ENCODE assay signal across 29 cellular contexts in the genomic region with DNA sequence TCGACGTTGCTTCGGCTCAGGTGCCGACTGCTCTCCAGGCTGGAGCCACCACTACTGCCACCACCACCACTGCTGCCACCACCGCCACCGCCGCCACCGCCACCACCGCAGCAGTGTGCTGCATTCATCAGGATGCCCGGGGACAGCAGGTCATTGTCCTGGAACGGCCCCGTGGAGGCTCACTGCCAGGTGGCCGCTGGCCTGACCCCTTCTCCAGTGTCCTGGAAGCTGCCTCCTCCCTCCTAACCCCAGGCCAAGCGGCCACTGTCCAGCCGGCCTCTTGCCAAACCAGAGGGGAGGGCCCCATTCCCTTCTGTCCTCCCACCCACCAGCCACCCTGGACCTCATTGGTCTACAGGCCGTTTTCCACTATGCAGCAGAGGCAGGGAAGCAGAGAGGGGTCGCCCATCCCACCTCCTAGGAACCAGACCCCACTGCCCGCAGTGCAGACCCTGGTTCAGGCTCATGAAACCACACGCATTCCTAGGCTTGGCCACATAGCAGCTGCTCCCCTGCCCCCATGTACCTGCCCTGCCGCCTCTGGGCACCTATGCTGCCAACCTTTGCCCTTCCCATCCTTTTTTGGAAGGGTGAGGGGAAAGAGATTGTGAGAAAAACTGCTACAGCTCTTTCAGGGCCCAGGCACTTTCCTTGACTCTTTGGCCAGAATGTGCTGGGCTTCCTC. TPM values are rescaled to one million over a fixed set of nuclear protein-coding genes. Genes with fewer than 3 reads are reported as not detected.
DNase-seq lines count a peak whose midpoint lies in the region; ATAC-seq, FAIRE-seq and TF ChIP-seq lines count a peak whose summit lies in the region.
"Had no signal": no experiment of that assay in that cellular context is flagged by ENCODE, and none has a peak within 500 bp of the region (broad histone marks: within the 10 kb centered on the region; RNA-seq: fewer than 3 reads in every experiment).

No MANE protein-coding gene starts in this region.

- DNase-seq in G401 (ENCODE audit: low spot score) (peak; percentile 18), K562 (ENCODE audit: extremely low read depth in 1 of 4, low spot score in 3 of 4) (no peak), right cardiac atrium (peak; percentile 66 to 90 (median 90)), osteoblast (ENCODE audit: insufficient read length, low spot score, missing footprints) (peak; percentile 73), HK-2 (ENCODE audit: unreplicated experiment) (no peak), DMS53 (lab: John Stamatoyannopoulos, UW) (no peak)
- DNase-seq: activated CD4-positive, alpha-beta memory T cell treated with anti-CD3 and anti-CD28 coated beads, Interleukin-2, amount 10 ng/mL, durations not matched to agents 7 days and 5 days; activated CD4-positive, CD25-positive, alpha-beta regulatory T cell treated with anti-CD3 and anti-CD28 coated beads, Interleukin-2, amount 50 U/mL, for 72 hours; activated CD8-positive, alpha-beta memory T cell treated with anti-CD3 and anti-CD28 coated beads, Interleukin-2, amount 50 U/mL, for 48 hours; activated naive CD4-positive, alpha-beta T cell treated with Interleukin-2 at 50 U/mL for 16 hours; AML-193; CD4-positive, alpha-beta T cell; effector CD4-positive, alpha-beta T cell; naive thymus-derived CD4-positive, alpha-beta T cell; NCI-H1436; NCI-H2081; NCI-H2227 treated with DMSO at 0.1 percent for 48 hours; NCI-H526 treated with DMSO at 0.1 percent for 48 hours; retina; SHP77 treated with DMSO at 0.1 percent for 48 hours; stimulated activated CD4-positive, alpha-beta T cell treated with anti-CD3 and anti-CD28 coated beads, Interleukin-4, amount 100 ng/mL, for 24 hours had no signal

- H3K79me2 ChIP-seq in K562 (ENCODE audit: control insufficient read depth, insufficient read depth, low read length) (no peaks in the 10 kb centered on the region), osteoblast (ENCODE audit: insufficient read depth, low read length) (no peaks in the 10 kb centered on the region)

- no peak for FAIRE-seq in K562 (lab: Jason Lieb, UNC)
- FAIRE-seq: colon, GM19239, H54 had no signal

- no peak overlapping the region for H3K4me3 ChIP-seq in K562
- no peak overlapping the region for H3K4me3 ChIP-seq in right cardiac atrium (ENCODE audit: low read length)
- H3K4me3 ChIP-seq in osteoblast (ENCODE audit: insufficient read depth, low read length), result no peak overlapping the region
- H3K4me3 ChIP-seq: left lung, ovary, tibial nerve had no signal

- no peaks in the 10 kb centered on the region for H4K20me1 ChIP-seq in K562 (replicated peaks; ENCODE audit: control insufficient read depth, insufficient read depth, low read length)
- no peaks in the 10 kb centered on the region for H4K20me1 ChIP-seq in osteoblast (ENCODE audit: insufficient read depth, low read length)

- H3K9me3 ChIP-seq in K562 (replicated peaks; ENCODE audit: control insufficient read depth, insufficient read depth, low read depth, low read length) (no peaks in the 10 kb centered on the region), right cardiac atrium (ENCODE audit: control insufficient read depth, low read length) (no peaks in the 10 kb centered on the region), osteoblast (ENCODE audit: low read depth, low read length) (no peaks in the 10 kb centered on the region)
- H3K9me3 ChIP-seq: left lung, ovary, tibial nerve had no signal

- H3K4me1 ChIP-seq in K562 (replicated peaks in 1 of 2; ENCODE audit: control insufficient read depth in 2 of 2, insufficient read depth in 2 of 2, low read length in 2 of 2) (peaks cover 12 to 48% of the 10 kb centered on the region in 2 experiments), right cardiac atrium (ENCODE audit: control insufficient read depth, insufficient read depth, low read length) (peaks cover 2% of the 10 kb centered on the region), osteoblast (ENCODE audit: insufficient read depth, low read length) (no peaks in the 10 kb centered on the region)
- H3K4me1 ChIP-seq: left lung had no signal

- no peak for TF ChIP-seq EP300 in K562 (IDR thresholded peaks at IDR 0.05; ENCODE audit: low read length)

- TF ChIP-seq CTCF in K562 (IDR thresholded peaks at IDR 0.05 in 2 of 3, conservative IDR thresholded peaks at IDR 0.05 in 1 of 3; ENCODE audit: insufficient read depth in 2 of 3, low read depth in 1 of 3, low read length in 3 of 3) (no peak), osteoblast (IDR thresholded peaks at IDR 0.05; ENCODE audit: extremely low read depth, low read depth, low read length) (no peak)

- intact Hi-C loops in K562 (cut with micrococcal nuclease) (no loop called here), right cardiac atrium (cut with DNase I) (no loop called here)

- H3K27ac ChIP-seq in K562 (ENCODE audit: extremely low read depth, low read depth, low read length) (no peak overlapping the region), right cardiac atrium (ENCODE audit: low read length) (no peak overlapping the region), osteoblast (ENCODE audit: low read depth, low read length) (no peak overlapping the region)
- H3K27ac ChIP-seq: left lung, ovary, tibial nerve had no signal

- POLR2A ChIA-PET in K562 (lab: Yijun Ruan, JAX), result no interaction called here

- TF ChIP-seq POLR2A in K562 (conservative IDR thresholded peaks at IDR 0.05), result no peak

- H3K9me1 ChIP-seq in K562 (ENCODE audit: control insufficient read depth, insufficient read depth, low read length), result no peaks in the 10 kb centered on the region

- H3K4me2 ChIP-seq in K562 (ENCODE audit: insufficient read depth, low read length) (no peak overlapping the region), osteoblast (ENCODE audit: insufficient read depth, low read length) (no peak overlapping the region)

- no TSS peak for BruUV-seq in K562 (replicated peaks; lab: Mats Ljungman, UMichigan)

- peak overlapping the region in 1 of 2 experiments; percentile 33; a peak in 1 of 4 replicates for H3K9ac ChIP-seq in K562 (ENCODE audit: insufficient read depth in 1 of 2, low read depth in 2 of 2, low read length in 2 of 2)

- CTCF ChIA-PET in K562 (lab: Yijun Ruan, JAX; ENCODE audit: low intra/inter-chr PET ratio), result no interaction called here

- H2AFZ ChIP-seq in K562 (ENCODE audit: low read depth, low read length) (no peak overlapping the region), osteoblast (ENCODE audit: low read length) (no peak overlapping the region)

- TF ChIP-seq RAD21 in K562 (CRISPR knock-in tag; conservative IDR thresholded peaks at IDR 0.05 in 1 of 2, IDR thresholded peaks at IDR 0.05 in 1 of 2), result no peak

- in situ Hi-C loops in G401 (cut with HindIII; ENCODE audit: low sequenced_read_pairs) (no loop called here), K562 (cut with MboI) (no loop called here)

- 71% methylated on average over 16 of the region's 20 CpGs for WGBS in K562 (ENCODE audit: insufficient coverage, low coverage, missing lambda C conversion rate)
- WGBS in right cardiac atrium, result 67% methylated on average over 20 of the region's 20 CpGs

- no peak for ATAC-seq in K562
- ATAC-seq in right cardiac atrium, result peak; percentile 36 to 63
- ATAC-seq in GM18858 (IDR thresholded peaks at IDR 0.05; ENCODE audit: unreplicated experiment), result no peak
- no peak for ATAC-seq in HG03139 (IDR thresholded peaks at IDR 0.05; ENCODE audit: unreplicated experiment)
- ATAC-seq: left lung; naive thymus-derived CD4-positive, alpha-beta T cell had no signal

- H3K27me3 ChIP-seq in K562 (ENCODE audit: control insufficient read depth in 2 of 2, insufficient read depth in 2 of 2, low read length in 2 of 2) (no peaks in the 10 kb centered on the region), right cardiac atrium (ENCODE audit: control insufficient read depth, insufficient read depth) (no peaks in the 10 kb centered on the region), osteoblast (ENCODE audit: insufficient read depth, low read length) (no peaks in the 10 kb centered on the region)
- H3K27me3 ChIP-seq: left lung, ovary, tibial nerve had no signal

- H3K36me3 ChIP-seq in K562 (ENCODE audit: control insufficient read depth, insufficient read depth, low read length) (no peaks in the 10 kb centered on the region), osteoblast (ENCODE audit: insufficient read depth, low read length) (no peaks in the 10 kb centered on the region)
- H3K36me3 ChIP-seq: ovary had no signal

RNA-seq across cellular contexts. Expression of a gene that starts 15.2 kb away (rescaled TPM):
- total RNA-seq in G401 (2014; rRNA removed; shearing (Covaris generic)), result 315 and 347 TPM in 2 replicates
- total RNA-seq in K562 (2011; cell fraction: chromatin; rRNA removed; ENCODE audit: low replicate concordance), result 69.3 and 160 TPM in 2 replicates
- total RNA-seq in K562 (2011; cell fraction: nucleolus; rRNA removed), result 133 and 147 TPM in 2 replicates
- 86.5 and 106 TPM in 2 replicates for total RNA-seq in K562 (2011; cell fraction: nucleoplasm; rRNA removed)
- total RNA-seq in K562 (2014; rRNA removed), result 224 and 280 TPM in 2 replicates
- total RNA-seq in K562 (2014; rRNA removed; fragmentation: Illumina TruSeq; extraction: Trizol), result 78.1 and 91.2 TPM in 2 replicates
- total RNA-seq in K562 (2015; rRNA removed; fragmentation: Illumina TruSeq; extraction: Trizol), result 171 and 180 TPM in 2 replicates
- 164 and 167 TPM in 2 replicates for total RNA-seq in K562 (2021)
- polyA plus RNA-seq in K562 (2011; rRNA removed), result 128 and 132 TPM in 2 replicates
- 110 and 136 TPM in 2 replicates for polyA plus RNA-seq in K562 (2011; cell fraction: cytosol; rRNA removed)
- polyA plus RNA-seq in K562 (2011; cell fraction: nucleus; rRNA removed), result 328 and 373 TPM in 2 replicates
- 163 and 245 TPM in 2 replicates for polyA plus RNA-seq in K562 (2012)
- polyA plus RNA-seq in K562 (2014; fragmentation: Illumina TruSeq; extraction: Trizol), result 151 and 170 TPM in 2 replicates
- 1 to 10 TPM; 2.4 to 4.8 TPM for polyA plus RNA-seq in K562 (2014; fragmentation: Nextera tagmentation; extraction: Ambion mirVana)
- polyA plus RNA-seq in K562 (2014; rRNA removed), result 242 and 255 TPM in 2 replicates
- polyA minus RNA-seq in K562 (2011; rRNA and poly(A)+ RNA removed), result 33.8 and 41.5 TPM in 2 replicates
- polyA minus RNA-seq in K562 (2011; cell fraction: cytosol; rRNA and poly(A)+ RNA removed), result 34.7 and 36.8 TPM in 2 replicates
- polyA minus RNA-seq in K562 (2011; cell fraction: nucleus; rRNA and poly(A)+ RNA removed), result 21.8 and 31.0 TPM in 2 replicates
- total RNA-seq in right cardiac atrium, result 100 to 1,000 TPM; 158 to 185 (median 168) TPM
- 299 TPM for polyA plus RNA-seq in right cardiac atrium
- 117 and 118 TPM in 2 replicates for total RNA-seq in osteoblast

RNA-seq across cellular contexts. Expression of a gene that starts 20.6 kb away (rescaled TPM):
- 23.6 and 45.3 TPM in 2 replicates for total RNA-seq in G401 (2014; rRNA removed; shearing (Covaris generic))
- 71.5 and 173 TPM in 2 replicates for total RNA-seq in K562 (2011; cell fraction: chromatin; rRNA removed; ENCODE audit: low replicate concordance)
- 98.1 and 99.0 TPM in 2 replicates for total RNA-seq in K562 (2011; cell fraction: nucleolus; rRNA removed)
- total RNA-seq in K562 (2011; cell fraction: nucleoplasm; rRNA removed), result 61.3 and 107 TPM in 2 replicates
- total RNA-seq in K562 (2014; rRNA removed) (39.0 and 40.3 TPM in 2 replicates), K562 (2014; rRNA removed; fragmentation: Illumina TruSeq; extraction: Trizol) (5.9 and 6.4 TPM in 2 replicates), K562 (2015; rRNA removed; fragmentation: Illumina TruSeq; extraction: Trizol) (18.5 and 21.4 TPM in 2 replicates), K562 (2021) (51.7 and 63.0 TPM in 2 replicates), right cardiac atrium (10 to 100 TPM in 3 of 4 donors, 1 to 10 TPM in 1; 9.6 to 17.8 (median 14.7) TPM), osteoblast (6.5 and 8.3 TPM in 2 replicates)
- polyA plus RNA-seq in K562 (2011; rRNA removed) (27.6 and 38.3 TPM in 2 replicates), K562 (2014; fragmentation: Illumina TruSeq; extraction: Trizol) (13.5 and 29.6 TPM in 2 replicates), K562 (2014; fragmentation: Nextera tagmentation; extraction: Ambion mirVana) (1 to 10 TPM; 1.4 to 3.8 TPM), K562 (2014; rRNA removed) (86.0 and 111 TPM in 2 replicates), right cardiac atrium (14.6 TPM)
- 40.5 and 99.8 TPM in 2 replicates for polyA plus RNA-seq in K562 (2011; cell fraction: cytosol; rRNA removed)
- 261 and 270 TPM in 2 replicates for polyA plus RNA-seq in K562 (2011; cell fraction: nucleus; rRNA removed)
- 24.6 and 74.9 TPM in 2 replicates for polyA plus RNA-seq in K562 (2012)
- 15.9 and 19.8 TPM in 2 replicates for polyA minus RNA-seq in K562 (2011; rRNA and poly(A)+ RNA removed)
- 16.9 and 19.2 TPM in 2 replicates for polyA minus RNA-seq in K562 (2011; cell fraction: cytosol; rRNA and poly(A)+ RNA removed)
- polyA minus RNA-seq in K562 (2011; cell fraction: nucleus; rRNA and poly(A)+ RNA removed), result 54.3 and 67.5 TPM in 2 replicates

RNA-seq across cellular contexts. Expression of a gene that starts 29.4 kb away (rescaled TPM):
- 3.8 and 7.4 TPM in 2 replicates for total RNA-seq in G401 (2014; rRNA removed; shearing (Covaris generic))
- total RNA-seq in K562 (2011; cell fraction: chromatin; rRNA removed; ENCODE audit: low replicate concordance), result 28.0 and 68.9 TPM in 2 replicates
- 41.1 and 52.0 TPM in 2 replicates for total RNA-seq in K562 (2011; cell fraction: nucleolus; rRNA removed)
- 34.1 and 35.2 TPM in 2 replicates for total RNA-seq in K562 (2011; cell fraction: nucleoplasm; rRNA removed)
- 9.6 and 10.5 TPM in 2 replicates for total RNA-seq in K562 (2014; rRNA removed)
- 3.9 and 4.3 TPM in 2 replicates for total RNA-seq in K562 (2014; rRNA removed; fragmentation: Illumina TruSeq; extraction: Trizol)
- total RNA-seq in K562 (2015; rRNA removed; fragmentation: Illumina TruSeq; extraction: Trizol), result 6.2 and 6.5 TPM in 2 replicates
- total RNA-seq in K562 (2021), result 12.0 and 12.6 TPM in 2 replicates
- polyA plus RNA-seq in K562 (2011; rRNA removed), result 6.3 and 6.5 TPM in 2 replicates
- polyA plus RNA-seq in K562 (2011; cell fraction: cytosol; rRNA removed), result 5.8 and 12.1 TPM in 2 replicates
- polyA plus RNA-seq in K562 (2011; cell fraction: nucleus; rRNA removed), result 10.8 and 22.9 TPM in 2 replicates
- 5.0 and 6.9 TPM in 2 replicates for polyA plus RNA-seq in K562 (2012)
- polyA plus RNA-seq in K562 (2014; fragmentation: Illumina TruSeq; extraction: Trizol), result 4.2 and 5.7 TPM in 2 replicates
- polyA plus RNA-seq in K562 (2014; fragmentation: Nextera tagmentation; extraction: Ambion mirVana), result under 1 TPM; 0.20 to 0.31 TPM
- polyA plus RNA-seq in K562 (2014; rRNA removed), result 7.6 and 7.9 TPM in 2 replicates
- polyA minus RNA-seq in K562 (2011; rRNA and poly(A)+ RNA removed), result 8.5 and 9.6 TPM in 2 replicates
- polyA minus RNA-seq in K562 (2011; cell fraction: cytosol; rRNA and poly(A)+ RNA removed), result 6.6 and 9.7 TPM in 2 replicates
- 13.3 and 14.7 TPM in 2 replicates for polyA minus RNA-seq in K562 (2011; cell fraction: nucleus; rRNA and poly(A)+ RNA removed)
- total RNA-seq in right cardiac atrium, result 1 to 10 TPM; 6.0 to 7.0 (median 6.7) TPM
- polyA plus RNA-seq in right cardiac atrium, result 5.2 TPM
- total RNA-seq in osteoblast, result 11.9 and 13.0 TPM in 2 replicates

Comparison
In these comparisons a context has a peak if more than half of its experiments do, and no peak if none do; other contexts are left out.
1. DNase-seq: peak in G401 (single experiment), right cardiac atrium (3 of 3) and osteoblast (single experiment); none in K562 (0 of 4), HK-2 (single experiment) and DMS53 (single experiment).
2. ATAC-seq: peak in right cardiac atrium (2 of 2); none in K562 (single experiment), GM18858 (single experiment) and HG03139 (single experiment).